ENCODE assay signal across 19 cellular contexts in genomic region chr20:38757145-38757800, GRCh38. TPM values are rescaled to one million over a fixed set of nuclear protein-coding genes. Genes with fewer than 3 reads are reported as not detected.
DNase-seq lines count a peak whose midpoint lies in the region; ATAC-seq and TF ChIP-seq lines count a peak whose summit lies in the region.
"Had no signal": no experiment of that assay in that cellular context is flagged by ENCODE, and none has a peak within 500 bp of the region (broad histone marks: within the 10 kb centered on the region; RNA-seq: fewer than 3 reads in every experiment).

No MANE protein-coding gene starts in this region.

- TF ChIP-seq CTCF in left ventricle myocardium inferior (IDR thresholded peaks at IDR 0.05; ENCODE audit: borderline replicate concordance) (no peak), coronary artery (IDR thresholded peaks at IDR 0.05) (no peak), gastrocnemius medialis (IDR thresholded peaks at IDR 0.05 in 4 of 5, conservative IDR thresholded peaks at IDR 0.05 in 1 of 5) (no peak), esophagus muscularis mucosa (IDR thresholded peaks at IDR 0.05) (no peak)

- no peak for ATAC-seq in left ventricle myocardium superior
- ATAC-seq in gastrocnemius medialis: no peak

- WGBS in esophagus muscularis mucosa: 71% methylated on average over 6 of the region's 7 CpGs

- DNase-seq in left ventricle myocardium inferior (no peak), left ventricle myocardium superior (no peak), coronary artery (ENCODE audit: low spot score) (no peak), kidney tubule cell (ENCODE audit: low spot score) (peak; percentile 35), gastrocnemius medialis (no peak), NCI-H1417 treated with DMSO at 0.1 percent for 48 hours (lab: John Stamatoyannopoulos, UW) (no peak), esophagus muscularis mucosa (ENCODE audit: extremely low spot score) (no peak)
- DNase-seq in stimulated activated CD4-positive, alpha-beta T cell treated with anti-CD3 and anti-CD28 coated beads, Interleukin-2, amount 100 ng/mL, for 24 hours: no peak
- DNase-seq: CD8-positive, alpha-beta memory T cell; DMS79; KBM-7; NCI-H146; NCI-H2081; NCI-H510A treated with DMSO at 0.1 percent for 48 hours; NCI-H82; PC-9 had no signal

- in situ Hi-C loops in gastrocnemius medialis (cut with MboI; ENCODE audit: low sequenced_read_pairs in 4 of 4): loop anchor here in 1 of 4 donors (10.0 kb wide), 1 partner anchor 112 kb away; no protein-coding TSS in a partner anchor

- peak overlapping the region; percentile 58 for H3K27ac ChIP-seq in left ventricle myocardium inferior (replicated peaks)
- peak overlapping the region; percentile 14 to 27 for H3K27ac ChIP-seq in coronary artery
- H3K27ac ChIP-seq in gastrocnemius medialis: peak overlapping the region in 3 of 4 donors; percentile 14 to 47 (median 25)
- no peak overlapping the region for H3K27ac ChIP-seq in esophagus muscularis mucosa (replicated peaks in 1 of 4)
- H3K27ac ChIP-seq: BLaER1, PC-9 had no signal

- intact Hi-C loops in left ventricle myocardium inferior (cut with micrococcal nuclease) (no loop called here), left ventricle myocardium superior (cut with micrococcal nuclease) (no loop called here), gastrocnemius medialis (cut with DNase I; ENCODE audit: low total_unique reads) (no loop called here), esophagus muscularis mucosa (cut with DNase I) (no loop called here)

- H3K4me1 ChIP-seq in left ventricle myocardium inferior (peaks cover 11% of the 10 kb centered on the region), gastrocnemius medialis (no peaks in the 10 kb centered on the region), esophagus muscularis mucosa (no peaks in the 10 kb centered on the region)
- H3K4me1 ChIP-seq: HAP-1 had no signal

- H3K4me3 ChIP-seq in left ventricle myocardium inferior: no peak overlapping the region
- no peak overlapping the region for H3K4me3 ChIP-seq in coronary artery
- no peak overlapping the region for H3K4me3 ChIP-seq in gastrocnemius medialis
- no peak overlapping the region for H3K4me3 ChIP-seq in esophagus muscularis mucosa
- H3K4me3 ChIP-seq: BLaER1, HAP-1, PC-9 had no signal

- H3K36me3 ChIP-seq in left ventricle myocardium inferior (peaks cover 89% of the 10 kb centered on the region), gastrocnemius medialis (peaks cover 5 to 79% of the 10 kb centered on the region in 2 donors), esophagus muscularis mucosa (peaks cover 43 to 99% (median 83%) of the 10 kb centered on the region in 4 donors)

- TF ChIP-seq POLR2A in gastrocnemius medialis (IDR thresholded peaks at IDR 0.05): no peak
- no peak for TF ChIP-seq POLR2A in esophagus muscularis mucosa (IDR thresholded peaks at IDR 0.05; ENCODE audit: low read depth)

- TF ChIP-seq EP300 in esophagus muscularis mucosa (IDR thresholded peaks at IDR 0.05): no peak

- no peaks in the 10 kb centered on the region for H3K9me3 ChIP-seq in left ventricle myocardium inferior (replicated peaks)
- H3K9me3 ChIP-seq in gastrocnemius medialis: no peaks in the 10 kb centered on the region
- H3K9me3 ChIP-seq in esophagus muscularis mucosa: no peaks in the 10 kb centered on the region
- H3K9me3 ChIP-seq: BLaER1, HAP-1 had no signal

- H3K27me3 ChIP-seq in left ventricle myocardium inferior (ENCODE audit: low read depth): no peaks in the 10 kb centered on the region
- no peaks in the 10 kb centered on the region for H3K27me3 ChIP-seq in gastrocnemius medialis
- no peaks in the 10 kb centered on the region for H3K27me3 ChIP-seq in esophagus muscularis mucosa
- H3K27me3 ChIP-seq: BLaER1 had no signal

RNA-seq across cellular contexts. Expression of gene ACTR5, which starts 9.0 kb away (rescaled TPM):
- total RNA-seq in left ventricle myocardium inferior (3.1 TPM), left ventricle myocardium superior (3.2 TPM), gastrocnemius medialis (1 to 10 TPM; 6.3 to 10.0 (median 8.0) TPM), esophagus muscularis mucosa (1 to 10 TPM; 5.8 to 9.8 (median 8.6) TPM)

RNA-seq across cellular contexts. Expression of gene SLC32A1, which starts 33.0 kb away (rescaled TPM):
- not detected for total RNA-seq in left ventricle myocardium inferior
- not detected for total RNA-seq in left ventricle myocardium superior
- not detected for total RNA-seq in gastrocnemius medialis
- not detected for total RNA-seq in esophagus muscularis mucosa
- total RNA-seq: A172; CD8-positive, alpha-beta memory T cell; PC-9 had no signal

RNA-seq across cellular contexts. Expression of gene PPP1R16B, which starts 48.2 kb away (rescaled TPM):
- 6.3 TPM for total RNA-seq in left ventricle myocardium inferior
- 9.4 TPM for total RNA-seq in left ventricle myocardium superior
- total RNA-seq in gastrocnemius medialis: 1 to 10 TPM in 1 of 4 donors, under 1 TPM in 3; 0.16 to 2.4 (median 0.59) TPM
- 10 to 100 TPM in 1 of 4 donors, 1 to 10 TPM in 3; 3.7 to 12.1 (median 6.8) TPM for total RNA-seq in esophagus muscularis mucosa
- total RNA-seq: PC-9 had no signal

Comparison
In these comparisons a context has a peak if more than half of its experiments do, and no peak if none do; other contexts are left out.
1. H3K27ac ChIP-seq: peak in left ventricle myocardium inferior (single experiment), coronary artery (2 of 2) and gastrocnemius medialis (3 of 4); none in esophagus muscularis mucosa (0 of 4).